Comparison of ENCODE assay signal across 21 cellular contexts in genomic region chr1:55662875-55663274, GRCh38.
DNase-seq lines count a peak whose midpoint lies in the region; FAIRE-seq lines count a peak whose summit lies in the region.
"Had no signal": no experiment of that assay in that cellular context is flagged by ENCODE, and none has a peak within 500 bp of the region (broad histone marks: within the 10 kb centered on the region; RNA-seq: fewer than 3 reads in every experiment).

No MANE protein-coding gene starts in this region.

- H3K36me3 ChIP-seq in HUES48 (ENCODE audit: control insufficient read depth, insufficient read depth, low read length) = no peaks in the 10 kb centered on the region
- H3K36me3 ChIP-seq in small intestine (ENCODE audit: control insufficient read depth in 2 of 2, insufficient read depth in 2 of 2, low read length in 2 of 2) = no peaks in the 10 kb centered on the region

- peaks cover 19% of the 10 kb centered on the region for H3K9me3 ChIP-seq in HUES48 (ENCODE audit: control insufficient read depth, insufficient read depth, low read length)
- H3K9me3 ChIP-seq in small intestine (ENCODE audit: control insufficient read depth, low read depth) = no peaks in the 10 kb centered on the region
- H3K9me3 ChIP-seq: A549 had no signal

- FAIRE-seq in A204.1 (lab: Jason Lieb, UNC) (peak; percentile 40), frontal cortex (lab: Jason Lieb, UNC) (peak; percentile 83), small intestine (lab: Jason Lieb, UNC) (peak; percentile 59)
- FAIRE-seq: A549, GM19239, H1 had no signal

- H3K4me1 ChIP-seq in HUES48 (ENCODE audit: control insufficient read depth, insufficient read depth, low read length) (peaks cover 7% of the 10 kb centered on the region), small intestine (ENCODE audit: control insufficient read depth in 2 of 2, insufficient read depth in 1 of 2, low read depth in 1 of 2, low read length in 1 of 2) (no peaks in the 10 kb centered on the region)
- H3K4me1 ChIP-seq: A549 had no signal

- WGBS in small intestine, 3 donors = 85 to 87% (median 86%) methylated on average over 3 of the region's 3 CpGs

- H3K27ac ChIP-seq in HUES48 (ENCODE audit: low read depth, low read length) (no peak overlapping the region), small intestine (ENCODE audit: low read depth in 1 of 2, low read length in 1 of 2) (no peak overlapping the region)
- H3K27ac ChIP-seq: 22Rv1, A549, GM23248 had no signal

- H3K4me3 ChIP-seq in HUES48 (ENCODE audit: low read depth, low read length) (peak overlapping the region; percentile 31; the same call in 1 of the 2 replicates), small intestine (ENCODE audit: low read depth in 1 of 2, low read length in 2 of 2) (no peak overlapping the region)
- H3K4me3 ChIP-seq: A549, GM23248 had no signal

- no peak for DNase-seq in frontal cortex (ENCODE audit: low spot score in 2 of 2)
- DNase-seq in small intestine = no peak
- no peak for DNase-seq in inferior parietal cortex (ENCODE audit: extremely low spot score)
- no peak for DNase-seq in AML-193 (lab: John Stamatoyannopoulos, UW)
- DNase-seq in activated CD8-positive, alpha-beta memory T cell treated with anti-CD3 and anti-CD28 coated beads, Interleukin-2, amount 50 U/mL, for 4 hours = no peak
- DNase-seq: ACHN; C1 segment of cervical spinal cord; Calu3; CD4-positive, alpha-beta memory T cell; COR-L47; DMS53; DMS79 treated with DMSO at 0.1 percent for 48 hours; GM23248; H7; HCEC 1CT had no signal

- H3K27me3 ChIP-seq in HUES48 (ENCODE audit: control insufficient read depth, insufficient read depth, low read length) (no peaks in the 10 kb centered on the region), small intestine (ENCODE audit: control insufficient read depth in 2 of 2, insufficient read depth in 2 of 2, low read length in 2 of 2) (no peaks in the 10 kb centered on the region)

- H3K9ac ChIP-seq in HUES48 (ENCODE audit: low read depth, low read length) = no peak overlapping the region
- H3K9ac ChIP-seq: GM23248 had no signal
